Comparison of ENCODE assay signal across 23 cellular contexts in genomic region chr14:31677630-31678029, GRCh38.
DNase-seq lines count a peak whose midpoint lies in the region; ATAC-seq, FAIRE-seq and TF ChIP-seq lines count a peak whose summit lies in the region.
"Had no signal": no experiment of that assay in that cellular context is flagged by ENCODE, and none has a peak within 500 bp of the region (broad histone marks: within the 10 kb centered on the region; RNA-seq: fewer than 3 reads in every experiment).

No MANE protein-coding gene starts in this region.

- H3K4me3 ChIP-seq in HepG2 (replicated peaks in 1 of 3; ENCODE audit: insufficient read depth in 1 of 3, low read depth in 2 of 3, low read length in 3 of 3), result no peak overlapping the region
- H3K4me3 ChIP-seq in upper lobe of right lung, result no peak overlapping the region
- H3K4me3 ChIP-seq in CD4-positive, alpha-beta memory T cell (ENCODE audit: low read length in 2 of 2), result no peak overlapping the region
- H3K4me3 ChIP-seq: BLaER1, GM12878, GM23248, HAP-1, K562 had no signal

- peaks cover 0 to 6% (median 0%) of the 10 kb centered on the region in 4 donors for H3K4me1 Mint-ChIP-seq in CD4-positive, alpha-beta memory T cell
- H3K4me1 Mint-ChIP-seq: CD14-positive monocyte had no signal

- TF ChIP-seq CTCF in HepG2 (CRISPR knock-in tag; IDR thresholded peaks at IDR 0.05), result peak; percentile 64
- TF ChIP-seq CTCF in upper lobe of right lung (IDR thresholded peaks at IDR 0.05), result no peak

- H3K4me1 ChIP-seq in HepG2 (ENCODE audit: insufficient read depth, low read length) (peaks cover 10% of the 10 kb centered on the region), upper lobe of right lung (no peaks in the 10 kb centered on the region)
- no peaks in the 10 kb centered on the region for H3K4me1 ChIP-seq in CD4-positive, alpha-beta memory T cell (ENCODE audit: insufficient read depth, low read length)
- H3K4me1 ChIP-seq: BLaER1, HAP-1 had no signal

- H3K9me3 ChIP-seq in HepG2 (ENCODE audit: low read length), result no peaks in the 10 kb centered on the region
- no peaks in the 10 kb centered on the region for H3K9me3 ChIP-seq in upper lobe of right lung
- H3K9me3 ChIP-seq in CD4-positive, alpha-beta memory T cell (ENCODE audit: control insufficient read depth in 1 of 2, low read length in 2 of 2), result no peaks in the 10 kb centered on the region
- H3K9me3 ChIP-seq: BLaER1, HAP-1 had no signal

- WGBS in HepG2 (ENCODE audit: low lambda C conversion rate), result 76% methylated on average over 3 of the region's 3 CpGs

- in situ Hi-C loops in HepG2 (cut with HindIII; ENCODE audit: extremely low pct_ligation_motif_present, low pct_unique_long_range_greater_than_20kb), result no loop called here

- H3K27ac ChIP-seq in HepG2 (ENCODE audit: extremely low read length, insufficient read depth, low read length) (no peak overlapping the region), upper lobe of right lung (no peak overlapping the region)
- H3K27ac ChIP-seq in CD4-positive, alpha-beta memory T cell (ENCODE audit: low read depth, low read length), result no peak overlapping the region
- H3K27ac ChIP-seq: BLaER1, GM23248 had no signal

- ATAC-seq in HepG2, result peak; percentile 91
- peak; percentile 21 for ATAC-seq in upper lobe of right lung
- no peak for ATAC-seq in HG03025 (IDR thresholded peaks at IDR 0.05; ENCODE audit: low FRiP score, unreplicated experiment)
- ATAC-seq: CD8-positive, alpha-beta T cell; GM12878; K562 had no signal

- DNase-seq in NCI-H1417 (lab: John Stamatoyannopoulos, UW), result peak in 2 of 3 experiments; percentile 5 to 24
- no peak for DNase-seq in NCI-H1417 treated with DMSO at 0.1 percent for 48 hours (lab: John Stamatoyannopoulos, UW)
- DNase-seq in NCI-H146 (lab: John Stamatoyannopoulos, UW), result peak; percentile 73
- DNase-seq in HepG2 (ENCODE audit: low spot score), result peak; percentile 35
- DNase-seq in upper lobe of right lung, result no peak
- no peak for DNase-seq in CD4-positive, alpha-beta memory T cell
- DNase-seq in GM12892 (ENCODE audit: insufficient read length), result no peak
- DNase-seq: 8988T; CD8-positive, alpha-beta T cell; COR-L47; DMS 273 treated with DMSO at 0.1 percent for 48 hours; DMS53; DND-41; EL; GM23248; IMR-90 had no signal

- H3K27me3 ChIP-seq in HepG2 (ENCODE audit: control insufficient read depth in 1 of 2, insufficient read depth in 2 of 2, low read length in 2 of 2), result no peaks in the 10 kb centered on the region
- no peaks in the 10 kb centered on the region for H3K27me3 ChIP-seq in upper lobe of right lung
- H3K27me3 ChIP-seq in CD4-positive, alpha-beta memory T cell (ENCODE audit: insufficient read depth, low read length), result no peaks in the 10 kb centered on the region
- H3K27me3 ChIP-seq: BLaER1 had no signal

- no peak overlapping the region for H3K27ac Mint-ChIP-seq in CD4-positive, alpha-beta memory T cell
- H3K27ac Mint-ChIP-seq: CD14-positive monocyte; CD8-positive, alpha-beta T cell had no signal

- CTCF ChIA-PET in HepG2 (lab: Yijun Ruan, JAX; ENCODE audit: low intra/inter-chr PET ratio, low total read pairs), result no interaction called here
- CTCF ChIA-PET in CD4-positive, alpha-beta memory T cell (lab: Charles Lee; ENCODE audit: partially characterized antibody), result no interaction called here

- H4K20me1 ChIP-seq in HepG2 (ENCODE audit: insufficient read depth, low read length), result no peaks in the 10 kb centered on the region
- H4K20me1 ChIP-seq: BLaER1 had no signal

- H2AFZ ChIP-seq in HepG2 (ENCODE audit: low read length), result no peak overlapping the region
- H2AFZ ChIP-seq: GM23248 had no signal

- TF ChIP-seq POLR2A in HepG2 (IDR thresholded peaks at IDR 0.05; ENCODE audit: insufficient read depth in 1 of 2, low read depth in 2 of 2, low read length in 2 of 2) (no peak), GM12892 (IDR thresholded peaks at IDR 0.05; ENCODE audit: low read depth, low read length) (no peak)

- H3K36me3 Mint-ChIP-seq in CD4-positive, alpha-beta memory T cell, result peaks cover 28 to 67% of the 10 kb centered on the region in 2 donors

- FAIRE-seq in HepG2 (lab: Jason Lieb, UNC) (no peak), GM12892 (lab: Jason Lieb, UNC) (no peak)
- FAIRE-seq: GM12878, GM19239, K562 had no signal

- no peaks in the 10 kb centered on the region for H3K79me2 ChIP-seq in HepG2 (ENCODE audit: insufficient read depth, low read length)

- POLR2A ChIA-PET in HepG2 (lab: Yijun Ruan, JAX), result no interaction called here
- POLR2A ChIA-PET in CD4-positive, alpha-beta memory T cell (lab: Charles Lee; ENCODE audit: partially characterized antibody), result no interaction called here

- intact Hi-C loops in HepG2 (cut with micrococcal nuclease; ENCODE audit: unreplicated experiment), result no loop called here
- intact Hi-C loops in upper lobe of right lung (cut with DNase I), result no loop called here
- intact Hi-C loops in CD4-positive, alpha-beta memory T cell (cut with micrococcal nuclease), result no loop called here

- H3K9me3 Mint-ChIP-seq in CD4-positive, alpha-beta memory T cell, result peaks cover 0 to 16% (median 6%) of the 10 kb centered on the region in 8 donors

- H3K4me2 ChIP-seq in HepG2 (ENCODE audit: low read depth, low read length), result no peak overlapping the region
- H3K4me2 ChIP-seq: BLaER1 had no signal

- peak; percentile 34; the same call in 1 of the 2 replicates for TF ChIP-seq RAD21 in HepG2 (CRISPR knock-in tag; IDR thresholded peaks at IDR 0.05)

- no peak overlapping the region for H3K9ac ChIP-seq in HepG2 (ENCODE audit: insufficient read depth, low read depth, low read length)
- H3K9ac ChIP-seq: BLaER1, GM23248 had no signal

- H3K27me3 Mint-ChIP-seq in CD4-positive, alpha-beta memory T cell, result no peaks in the 10 kb centered on the region

- H3K4me3 Mint-ChIP-seq in CD4-positive, alpha-beta memory T cell, result no peak overlapping the region
- H3K4me3 Mint-ChIP-seq: CD14-positive monocyte; CD8-positive, alpha-beta T cell had no signal

- H3K36me3 ChIP-seq in HepG2 (replicated peaks in 1 of 2; ENCODE audit: control insufficient read depth in 1 of 2, insufficient read depth in 2 of 2, low read length in 2 of 2) (peaks cover 2 to 4% of the 10 kb centered on the region in 2 experiments; a peak in 3 of 5 replicates), upper lobe of right lung (no peaks in the 10 kb centered on the region)
- H3K36me3 ChIP-seq in CD4-positive, alpha-beta memory T cell (ENCODE audit: insufficient read depth, low read length), result no peaks in the 10 kb centered on the region
- H3K36me3 ChIP-seq: HAP-1 had no signal

- no TSS peak for BruUV-seq in HepG2 (replicated peaks; lab: Mats Ljungman, UMichigan)

- TF ChIP-seq EP300 in HepG2 (IDR thresholded peaks at IDR 0.05; ENCODE audit: low read depth in 2 of 2, low read length in 2 of 2) (no peak), HepG2 (CRISPR knock-in tag; IDR thresholded peaks at IDR 0.05; ENCODE audit: borderline replicate concordance) (no peak)

TF ChIP-seq in HepG2, 621 proteins besides CTCF, POLR2A, EP300 and RAD21:
- TF ChIP-seq ZNF629 (CRISPR knock-in tag; conservative IDR thresholded peaks at IDR 0.05) (no peak), FOXA1 (IDR thresholded peaks at IDR 0.05) (no peak), FOXA1 (CRISPR knock-in tag; IDR thresholded peaks at IDR 0.05) (peak; percentile 84), STAG1 (CRISPR knock-in tag; IDR thresholded peaks at IDR 0.05) (peak; percentile 66), HHEX (CRISPR knock-in tag; IDR thresholded peaks at IDR 0.05) (peak; percentile 46; the same call in 1 of the 2 replicates), EED (CRISPR knock-in tag; IDR thresholded peaks at IDR 0.05) (0 out of 2 replicates have a peak, but pooled peaks have one; percentile 45), MXD3 (CRISPR knock-in tag; IDR thresholded peaks at IDR 0.05) (0 out of 2 replicates have a peak, but pooled peaks have one; percentile 52), ZNF772 (CRISPR knock-in tag; IDR thresholded peaks at IDR 0.05) (0 out of 2 replicates have a peak, but pooled peaks have one; percentile 28), ZSCAN31 (CRISPR knock-in tag; IDR thresholded peaks at IDR 0.05; ENCODE audit: low read depth) (no peak), TBX2 (CRISPR knock-in tag; IDR thresholded peaks at IDR 0.05; ENCODE audit: borderline replicate concordance) (peak; percentile 30; the same call in 1 of the 2 replicates)
- TF ChIP-seq, protein P1, sequence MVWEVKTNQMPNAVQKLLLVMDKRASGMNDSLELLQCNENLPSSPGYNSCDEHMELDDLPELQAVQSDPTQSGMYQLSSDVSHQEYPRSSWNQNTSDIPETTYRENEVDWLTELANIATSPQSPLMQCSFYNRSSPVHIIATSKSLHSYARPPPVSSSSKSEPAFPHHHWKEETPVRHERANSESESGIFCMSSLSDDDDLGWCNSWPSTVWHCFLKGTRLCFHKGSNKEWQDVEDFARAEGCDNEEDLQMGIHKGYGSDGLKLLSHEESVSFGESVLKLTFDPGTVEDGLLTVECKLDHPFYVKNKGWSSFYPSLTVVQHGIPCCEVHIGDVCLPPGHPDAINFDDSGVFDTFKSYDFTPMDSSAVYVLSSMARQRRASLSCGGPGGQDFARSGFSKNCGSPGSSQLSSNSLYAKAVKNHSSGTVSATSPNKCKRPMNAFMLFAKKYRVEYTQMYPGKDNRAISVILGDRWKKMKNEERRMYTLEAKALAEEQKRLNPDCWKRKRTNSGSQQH (CRISPR knock-in tag; IDR thresholded peaks at IDR 0.05; ENCODE audit: low read depth), result no peak
- TF ChIP-seq, protein P2, sequence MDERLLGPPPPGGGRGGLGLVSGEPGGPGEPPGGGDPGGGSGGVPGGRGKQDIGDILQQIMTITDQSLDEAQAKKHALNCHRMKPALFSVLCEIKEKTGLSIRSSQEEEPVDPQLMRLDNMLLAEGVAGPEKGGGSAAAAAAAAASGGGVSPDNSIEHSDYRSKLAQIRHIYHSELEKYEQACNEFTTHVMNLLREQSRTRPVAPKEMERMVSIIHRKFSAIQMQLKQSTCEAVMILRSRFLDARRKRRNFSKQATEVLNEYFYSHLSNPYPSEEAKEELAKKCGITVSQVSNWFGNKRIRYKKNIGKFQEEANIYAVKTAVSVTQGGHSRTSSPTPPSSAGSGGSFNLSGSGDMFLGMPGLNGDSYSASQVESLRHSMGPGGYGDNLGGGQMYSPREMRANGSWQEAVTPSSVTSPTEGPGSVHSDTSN (CRISPR knock-in tag; IDR thresholded peaks at IDR 0.05), result peak; percentile 19; the same call in 1 of the 2 replicates
TF ChIP-seq in HepG2: peak in this region for 8.

Comparison
In these comparisons a context has a peak if more than half of its experiments do, and no peak if none do; other contexts are left out.
1. DNase-seq: peak in NCI-H1417 (2 of 3), NCI-H146 (single experiment) and HepG2 (single experiment); none in NCI-H1417 treated with DMSO at 0.1 percent for 48 hours (single experiment), upper lobe of right lung (single experiment), CD4-positive, alpha-beta memory T cell (0 of 5) and GM12892 (single experiment).